12 cellular contexts compared by ENCODE assay signal in genomic region chr1:198638441-198638840, GRCh38. TPM values are rescaled to one million over a fixed set of nuclear protein-coding genes. Genes with fewer than 3 reads are reported as not detected.
DNase-seq lines count a peak whose midpoint lies in the region; ATAC-seq, FAIRE-seq and TF ChIP-seq lines count a peak whose summit lies in the region.
"Had no signal": no experiment of that assay in that cellular context is flagged by ENCODE, and none has a peak within 500 bp of the region (broad histone marks: within the 10 kb centered on the region; RNA-seq: fewer than 3 reads in every experiment).

No MANE protein-coding gene starts in this region.

- peak overlapping the region; percentile 95 for H3K4me3 Mint-ChIP-seq in stimulated activated naive CD8-positive, alpha-beta T cell treated with anti-CD3 and anti-CD28 coated beads, Interleukin-15, Interleukin-2, amounts not matched to agents 100 ng/mL and 50 ng/mL, for 24 hours
- H3K4me3 Mint-ChIP-seq in activated T-helper 2 cell treated with anti-CD3 and anti-CD28 coated beads, Interferon-gamma antibody, Interleukin-2, Interleukin-4, amounts not matched to agents 10 μg/mL and 5 μg/mL and 100 μg/mL, durations not matched to agents 14 hours and 24 hours and 36 hours (ENCODE audit: low read depth), result peak overlapping the region; percentile 93
- H3K4me3 Mint-ChIP-seq in Caco-2 (ENCODE audit: unreplicated experiment), result no peak overlapping the region

- no peaks in the 10 kb centered on the region for H3K27me3 ChIP-seq in Caco-2 (replicated peaks; ENCODE audit: control insufficient read depth, insufficient read depth, low read length)

- no peak for ATAC-seq in stimulated activated naive CD8-positive, alpha-beta T cell treated with anti-CD3 and anti-CD28 coated beads, Interleukin-15, Interleukin-2, amounts not matched to agents 100 U/mL and 50 U/mL, for 24 hours
- ATAC-seq in HG03060 (IDR thresholded peaks at IDR 0.05; ENCODE audit: low read depth, unreplicated experiment), result peak; percentile 16
- no peak for ATAC-seq in HG02840 (IDR thresholded peaks at IDR 0.05; ENCODE audit: low FRiP score, unreplicated experiment)

- POLR2A ChIA-PET in Caco-2 (lab: Charles Lee), result no interaction called here

- no peaks in the 10 kb centered on the region for H3K27me3 Mint-ChIP-seq in stimulated activated naive CD8-positive, alpha-beta T cell treated with anti-CD3 and anti-CD28 coated beads, Interleukin-15, Interleukin-2, amounts not matched to agents 100 ng/mL and 50 ng/mL, for 24 hours
- H3K27me3 Mint-ChIP-seq in activated T-helper 2 cell treated with anti-CD3 and anti-CD28 coated beads, Interferon-gamma antibody, Interleukin-2, Interleukin-4, amounts not matched to agents 10 μg/mL and 5 μg/mL and 100 μg/mL, durations not matched to agents 14 hours and 24 hours and 36 hours (ENCODE audit: low read depth), result no peaks in the 10 kb centered on the region
- no peaks in the 10 kb centered on the region for H3K27me3 Mint-ChIP-seq in Caco-2 (ENCODE audit: insufficient read depth, unreplicated experiment)

- no peak overlapping the region for H3K4me3 ChIP-seq in Caco-2 (ENCODE audit: low read depth, low read length)

- DNase-seq in stimulated activated naive CD8-positive, alpha-beta T cell treated with anti-CD3 and anti-CD28 coated beads, Interleukin-15, Interleukin-2, amounts not matched to agents 100 U/mL and 50 U/mL, for 24 hours, result no peak
- DNase-seq in activated T-helper 2 cell treated with anti-CD3 and anti-CD28 coated beads, Interferon-gamma antibody, Interleukin-2, Interleukin-4, amounts not matched to agents 10 μg/mL and 5 μg/mL and 100 μg/mL, durations not matched to agents 14 hours and 24 hours and 36 hours (ENCODE audit: low spot score), result no peak
- no peak for DNase-seq in NAMALWA (ENCODE audit: low spot score)
- DNase-seq in Caco-2, result no peak
- DNase-seq in urothelium cell line (ENCODE audit: low spot score), result no peak
- DNase-seq: NCI-H1417 treated with DMSO at 0.1 percent for 48 hours, nucleus accumbens, T-helper 9 cell had no signal

- FAIRE-seq in urothelium cell line (lab: Jason Lieb, UNC), result no peak
- FAIRE-seq: H1 had no signal

- H3K9me3 ChIP-seq in Caco-2, result no peaks in the 10 kb centered on the region

- TF ChIP-seq CTCF in Caco-2 (IDR thresholded peaks at IDR 0.05; ENCODE audit: insufficient read depth in 1 of 2, low read depth in 1 of 2, low read length in 1 of 2, severe bottlenecking in 1 of 2, unreplicated experiment in 1 of 2), result no peak

- H3K36me3 Mint-ChIP-seq in stimulated activated naive CD8-positive, alpha-beta T cell treated with anti-CD3 and anti-CD28 coated beads, Interleukin-15, Interleukin-2, amounts not matched to agents 100 ng/mL and 50 ng/mL, for 24 hours (ENCODE audit: low read depth), result peaks cover 40% of the 10 kb centered on the region
- H3K36me3 Mint-ChIP-seq in activated T-helper 2 cell treated with anti-CD3 and anti-CD28 coated beads, Interferon-gamma antibody, Interleukin-2, Interleukin-4, amounts not matched to agents 10 μg/mL and 5 μg/mL and 100 μg/mL, durations not matched to agents 14 hours and 24 hours and 36 hours (ENCODE audit: low read depth), result peaks cover 57% of the 10 kb centered on the region
- no peaks in the 10 kb centered on the region for H3K36me3 Mint-ChIP-seq in Caco-2 (ENCODE audit: insufficient read depth, unreplicated experiment)

- intact Hi-C loops in activated T-helper 2 cell treated with anti-CD3 and anti-CD28 coated beads, Interferon-gamma antibody, Interleukin-2, Interleukin-4, amounts not matched to agents 10 μg/mL and 5 μg/mL and 100 μg/mL, durations not matched to agents 14 hours and 24 hours and 36 hours (cut with micrococcal nuclease), result no loop called here
- intact Hi-C loops in Caco-2 (cut with micrococcal nuclease; ENCODE audit: unreplicated experiment), result no loop called here

- peaks cover 66% of the 10 kb centered on the region for H3K4me1 Mint-ChIP-seq in stimulated activated naive CD8-positive, alpha-beta T cell treated with anti-CD3 and anti-CD28 coated beads, Interleukin-15, Interleukin-2, amounts not matched to agents 100 ng/mL and 50 ng/mL, for 24 hours (ENCODE audit: low read depth)
- peaks cover 59% of the 10 kb centered on the region for H3K4me1 Mint-ChIP-seq in activated T-helper 2 cell treated with anti-CD3 and anti-CD28 coated beads, Interferon-gamma antibody, Interleukin-2, Interleukin-4, amounts not matched to agents 10 μg/mL and 5 μg/mL and 100 μg/mL, durations not matched to agents 14 hours and 24 hours and 36 hours (ENCODE audit: low read depth)
- no peaks in the 10 kb centered on the region for H3K4me1 Mint-ChIP-seq in Caco-2 (ENCODE audit: low read depth, unreplicated experiment)

- no peaks in the 10 kb centered on the region for H3K4me1 ChIP-seq in Caco-2

- H3K36me3 ChIP-seq in Caco-2 (ENCODE audit: control insufficient read depth, insufficient read depth, low read length), result no peaks in the 10 kb centered on the region

- peak overlapping the region; percentile 93 for H3K27ac Mint-ChIP-seq in stimulated activated naive CD8-positive, alpha-beta T cell treated with anti-CD3 and anti-CD28 coated beads, Interleukin-15, Interleukin-2, amounts not matched to agents 100 ng/mL and 50 ng/mL, for 24 hours
- peak overlapping the region; percentile 94 for H3K27ac Mint-ChIP-seq in activated T-helper 2 cell treated with anti-CD3 and anti-CD28 coated beads, Interferon-gamma antibody, Interleukin-2, Interleukin-4, amounts not matched to agents 10 μg/mL and 5 μg/mL and 100 μg/mL, durations not matched to agents 14 hours and 24 hours and 36 hours
- H3K27ac Mint-ChIP-seq in Caco-2 (ENCODE audit: unreplicated experiment), result no peak overlapping the region

- CTCF ChIA-PET in Caco-2 (lab: Charles Lee), result no interaction called here

- H3K9me3 Mint-ChIP-seq in stimulated activated naive CD8-positive, alpha-beta T cell treated with anti-CD3 and anti-CD28 coated beads, Interleukin-15, Interleukin-2, amounts not matched to agents 100 ng/mL and 50 ng/mL, for 24 hours, result peaks cover 6% of the 10 kb centered on the region
- peaks cover 10% of the 10 kb centered on the region for H3K9me3 Mint-ChIP-seq in activated T-helper 2 cell treated with anti-CD3 and anti-CD28 coated beads, Interferon-gamma antibody, Interleukin-2, Interleukin-4, amounts not matched to agents 10 μg/mL and 5 μg/mL and 100 μg/mL, durations not matched to agents 14 hours and 24 hours and 36 hours
- peaks cover 12% of the 10 kb centered on the region for H3K9me3 Mint-ChIP-seq in Caco-2 (ENCODE audit: unreplicated experiment)

- no TSS peak for BruUV-seq in Caco-2 (replicated peaks; lab: Mats Ljungman, UMichigan)

RNA-seq across cellular contexts. Expression of gene PTPRC, which starts 0.4 kb away (rescaled TPM):
- total RNA-seq in activated T-helper 2 cell treated with anti-CD3 and anti-CD28 coated beads, Interferon-gamma antibody, Interleukin-2, Interleukin-4, amounts not matched to agents 10 μg/mL and 5 μg/mL and 100 μg/mL, durations not matched to agents 14 hours and 24 hours and 36 hours, result 321 and 333 TPM in 2 replicates
- total RNA-seq in Caco-2 (2022), result 0.25 and 0.65 TPM in 2 replicates
- total RNA-seq: H1 had no signal

Comparison
In these comparisons a context has a peak if more than half of its experiments do, and no peak if none do; other contexts are left out.
1. RNA of gene PTPRC, which starts 0.4 kb away (total RNA-seq): 321 to 333 TPM in activated T-helper 2 cell treated with anti-CD3 and anti-CD28 coated beads, Interferon-gamma antibody, Interleukin-2, Interleukin-4, amounts not matched to agents 10 μg/mL and 5 μg/mL and 100 μg/mL, durations not matched to agents 14 hours and 24 hours and 36 hours; 0.25 to 0.65 TPM in Caco-2; every median in the first group is over 100 times any median in the second.